ENCODE assay signal across 1 cellular context in the genomic region with DNA sequence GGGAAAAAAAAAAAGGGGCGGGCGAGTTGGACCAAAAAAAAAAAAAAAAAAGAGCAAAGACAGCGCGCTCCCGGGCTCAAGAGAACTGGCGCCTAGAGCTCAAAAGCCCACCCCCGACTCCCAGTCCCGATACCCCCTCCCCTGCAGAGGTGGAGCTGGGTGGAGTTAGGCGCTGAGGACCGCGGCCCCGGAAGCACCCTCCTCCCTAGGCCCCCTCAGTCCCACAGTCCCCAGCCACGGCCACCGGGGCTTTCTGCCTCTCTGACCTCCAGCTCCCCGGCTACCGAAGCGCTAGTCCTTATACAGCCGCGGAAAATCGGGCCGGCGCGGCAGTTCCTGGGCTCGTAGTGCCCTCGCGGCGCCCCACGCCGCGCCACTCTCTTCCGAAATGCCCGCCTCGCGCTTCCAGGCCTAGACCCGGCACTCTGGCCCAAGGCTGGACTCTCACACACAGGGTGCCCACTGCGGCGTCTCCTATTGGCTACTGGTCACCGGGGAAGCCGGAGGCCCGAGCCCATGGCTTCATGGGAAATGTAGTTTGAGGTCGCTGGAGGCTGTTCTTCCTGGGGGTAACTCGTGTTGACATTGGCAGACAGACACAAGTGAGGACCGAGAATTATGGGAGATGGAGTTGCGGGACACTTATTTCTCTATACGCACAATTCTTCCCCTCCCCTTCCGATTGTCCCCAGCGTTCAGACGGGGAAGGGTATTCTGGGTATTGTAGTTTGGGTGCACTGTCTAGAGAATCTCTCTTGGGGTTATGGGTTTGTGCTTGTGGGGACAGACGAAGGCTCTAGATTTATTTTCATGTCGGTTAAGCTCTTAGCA.
TF ChIP-seq lines count a peak whose summit lies in the region.

A gene with protein sequence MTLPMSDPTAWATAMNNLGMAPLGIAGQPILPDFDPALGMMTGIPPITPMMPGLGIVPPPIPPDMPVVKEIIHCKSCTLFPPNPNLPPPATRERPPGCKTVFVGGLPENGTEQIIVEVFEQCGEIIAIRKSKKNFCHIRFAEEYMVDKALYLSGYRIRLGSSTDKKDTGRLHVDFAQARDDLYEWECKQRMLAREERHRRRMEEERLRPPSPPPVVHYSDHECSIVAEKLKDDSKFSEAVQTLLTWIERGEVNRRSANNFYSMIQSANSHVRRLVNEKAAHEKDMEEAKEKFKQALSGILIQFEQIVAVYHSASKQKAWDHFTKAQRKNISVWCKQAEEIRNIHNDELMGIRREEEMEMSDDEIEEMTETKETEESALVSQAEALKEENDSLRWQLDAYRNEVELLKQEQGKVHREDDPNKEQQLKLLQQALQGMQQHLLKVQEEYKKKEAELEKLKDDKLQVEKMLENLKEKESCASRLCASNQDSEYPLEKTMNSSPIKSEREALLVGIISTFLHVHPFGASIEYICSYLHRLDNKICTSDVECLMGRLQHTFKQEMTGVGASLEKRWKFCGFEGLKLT (minus strand): TSS at position 427 of the 831 bp plus-strand sequence. CDS start 199,993 bp downstream, outside the sequence.

TF ChIP-seq in K562, 482 proteins besides CTCF, POLR2A, EP300 and RAD21 (continued from another document and continues in another):
- TF ChIP-seq ATF3 (IDR thresholded peaks at IDR 0.05) (no peak), ATF3 (CRISPR knock-in tag; conservative IDR thresholded peaks at IDR 0.05) (no peak), HSF4 (CRISPR knock-in tag; IDR thresholded peaks at IDR 0.05; ENCODE audit: borderline replicate concordance) (no peak), MTF1 (CRISPR knock-in tag; IDR thresholded peaks at IDR 0.05; ENCODE audit: borderline replicate concordance) (no peak), HNRNPH1 (optimal IDR thresholded peaks at IDR 0.05; ENCODE audit: low read depth, low read length) (no peak), SAP30 (IDR thresholded peaks at IDR 0.05; ENCODE audit: borderline replicate concordance, insufficient read depth, low read depth, low read length, poor library complexity, severe bottlenecking) (no peak), LEF1 (IDR thresholded peaks at IDR 0.05) (no peak), PML (IDR thresholded peaks at IDR 0.05; ENCODE audit: low read length) (peak; percentile 55; the same call in 1 of the 2 replicates), CHD4 (IDR thresholded peaks at IDR 0.05; ENCODE audit: insufficient read depth, insufficient replicate concordance, low read depth, low read length, poor library complexity, severe bottlenecking) (no peak), ZNF766 (CRISPR knock-in tag; conservative IDR thresholded peaks at IDR 0.05) (peak; percentile 73), HNRNPUL1 (IDR thresholded peaks at IDR 0.05; ENCODE audit: low read length) (no peak), ZNF507 (tag; conservative IDR thresholded peaks at IDR 0.05) (no peak), MTA2 (IDR thresholded peaks at IDR 0.05; ENCODE audit: low read depth) (no peak), BACH1 (tag; IDR thresholded peaks at IDR 0.05) (no peak; the same call in 1 of the 2 replicates), E2F5 (CRISPR knock-in tag; IDR thresholded peaks at IDR 0.05) (no peak), KAT7 (CRISPR knock-in tag; IDR thresholded peaks at IDR 0.05; ENCODE audit: borderline replicate concordance) (no peak), SRF (CRISPR knock-in tag; IDR thresholded peaks at IDR 0.05) (no peak; a peak in 1 of 4 replicates), TAF9B (IDR thresholded peaks at IDR 0.05; ENCODE audit: partially characterized antibody) (peak; percentile 53), MAFG (tag; conservative IDR thresholded peaks at IDR 0.05) (no peak), RBM15 (IDR thresholded peaks at IDR 0.05; ENCODE audit: insufficient read depth, low read length) (no peak), MEIS2 (IDR thresholded peaks at IDR 0.05; ENCODE audit: partially characterized antibody) (peak; percentile 50), CCNT2 (IDR thresholded peaks at IDR 0.05; ENCODE audit: borderline replicate concordance, extremely low read depth, insufficient read length, low read depth, low read length) (no peak), JUND (IDR thresholded peaks at IDR 0.05; ENCODE audit: borderline replicate concordance, low read depth, low read length) (0 out of 2 replicates have a peak, but pooled peaks have one; percentile 31), JUND (tag; IDR thresholded peaks at IDR 0.05; ENCODE audit: borderline replicate concordance, low read depth, low read length) (peak; percentile 30; the same call in 1 of the 3 replicates), NR2C1 (IDR thresholded peaks at IDR 0.05) (peak; percentile 89), NR2C1 (tag; IDR thresholded peaks at IDR 0.05) (peak; percentile 95), ZNF408 (CRISPR knock-in tag; IDR thresholded peaks at IDR 0.05; ENCODE audit: low read depth) (no peak), SNIP1 (IDR thresholded peaks at IDR 0.05; ENCODE audit: low read depth) (no peak), EP400 (IDR thresholded peaks at IDR 0.05) (peak; percentile 88), NR2F6 (CRISPR knock-in tag; IDR thresholded peaks at IDR 0.05) (no peak), ZZZ3 (IDR thresholded peaks at IDR 0.05) (no peak), BRF2 (IDR thresholded peaks at IDR 0.05; ENCODE audit: borderline replicate concordance, insufficient read depth, insufficient read length) (no peak), ZKSCAN3 (CRISPR knock-in tag; IDR thresholded peaks at IDR 0.05) (no peak), BCOR (IDR thresholded peaks at IDR 0.05) (no peak), FOXJ3 (CRISPR knock-in tag; IDR thresholded peaks at IDR 0.05) (no peak), SREBF1 (IDR thresholded peaks at IDR 0.05; ENCODE audit: borderline replicate concordance, low read depth, low read length) (no peak), ZNF146 (CRISPR knock-in tag; IDR thresholded peaks at IDR 0.05; ENCODE audit: unreplicated experiment) (no peak), TFAP4 (CRISPR knock-in tag; IDR thresholded peaks at IDR 0.05; ENCODE audit: borderline replicate concordance) (peak; percentile 55; the same call in 1 of the 2 replicates), CHD2 (IDR thresholded peaks at IDR 0.05; ENCODE audit: low read depth, low read length) (no peak), ZNF445 (CRISPR knock-in tag; IDR thresholded peaks at IDR 0.05; ENCODE audit: low read depth) (no peak)
- TF ChIP-seq, protein P1, sequence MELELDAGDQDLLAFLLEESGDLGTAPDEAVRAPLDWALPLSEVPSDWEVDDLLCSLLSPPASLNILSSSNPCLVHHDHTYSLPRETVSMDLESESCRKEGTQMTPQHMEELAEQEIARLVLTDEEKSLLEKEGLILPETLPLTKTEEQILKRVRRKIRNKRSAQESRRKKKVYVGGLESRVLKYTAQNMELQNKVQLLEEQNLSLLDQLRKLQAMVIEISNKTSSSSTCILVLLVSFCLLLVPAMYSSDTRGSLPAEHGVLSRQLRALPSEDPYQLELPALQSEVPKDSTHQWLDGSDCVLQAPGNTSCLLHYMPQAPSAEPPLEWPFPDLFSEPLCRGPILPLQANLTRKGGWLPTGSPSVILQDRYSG (tag; conservative IDR thresholded peaks at IDR 0.05; ENCODE audit: low read depth), result no peak
- TF ChIP-seq, protein P2, sequence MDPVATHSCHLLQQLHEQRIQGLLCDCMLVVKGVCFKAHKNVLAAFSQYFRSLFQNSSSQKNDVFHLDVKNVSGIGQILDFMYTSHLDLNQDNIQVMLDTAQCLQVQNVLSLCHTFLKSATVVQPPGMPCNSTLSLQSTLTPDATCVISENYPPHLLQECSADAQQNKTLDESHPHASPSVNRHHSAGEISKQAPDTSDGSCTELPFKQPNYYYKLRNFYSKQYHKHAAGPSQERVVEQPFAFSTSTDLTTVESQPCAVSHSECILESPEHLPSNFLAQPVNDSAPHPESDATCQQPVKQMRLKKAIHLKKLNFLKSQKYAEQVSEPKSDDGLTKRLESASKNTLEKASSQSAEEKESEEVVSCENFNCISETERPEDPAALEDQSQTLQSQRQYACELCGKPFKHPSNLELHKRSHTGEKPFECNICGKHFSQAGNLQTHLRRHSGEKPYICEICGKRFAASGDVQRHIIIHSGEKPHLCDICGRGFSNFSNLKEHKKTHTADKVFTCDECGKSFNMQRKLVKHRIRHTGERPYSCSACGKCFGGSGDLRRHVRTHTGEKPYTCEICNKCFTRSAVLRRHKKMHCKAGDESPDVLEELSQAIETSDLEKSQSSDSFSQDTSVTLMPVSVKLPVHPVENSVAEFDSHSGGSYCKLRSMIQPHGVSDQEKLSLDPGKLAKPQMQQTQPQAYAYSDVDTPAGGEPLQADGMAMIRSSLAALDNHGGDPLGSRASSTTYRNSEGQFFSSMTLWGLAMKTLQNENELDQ (CRISPR knock-in tag; IDR thresholded peaks at IDR 0.05; ENCODE audit: borderline replicate concordance), result no peak
- TF ChIP-seq, protein P3, sequence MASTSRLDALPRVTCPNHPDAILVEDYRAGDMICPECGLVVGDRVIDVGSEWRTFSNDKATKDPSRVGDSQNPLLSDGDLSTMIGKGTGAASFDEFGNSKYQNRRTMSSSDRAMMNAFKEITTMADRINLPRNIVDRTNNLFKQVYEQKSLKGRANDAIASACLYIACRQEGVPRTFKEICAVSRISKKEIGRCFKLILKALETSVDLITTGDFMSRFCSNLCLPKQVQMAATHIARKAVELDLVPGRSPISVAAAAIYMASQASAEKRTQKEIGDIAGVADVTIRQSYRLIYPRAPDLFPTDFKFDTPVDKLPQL (IDR thresholded peaks at IDR 0.05; ENCODE audit: extremely low read depth, insufficient read length), result no peak
- TF ChIP-seq, protein P4, sequence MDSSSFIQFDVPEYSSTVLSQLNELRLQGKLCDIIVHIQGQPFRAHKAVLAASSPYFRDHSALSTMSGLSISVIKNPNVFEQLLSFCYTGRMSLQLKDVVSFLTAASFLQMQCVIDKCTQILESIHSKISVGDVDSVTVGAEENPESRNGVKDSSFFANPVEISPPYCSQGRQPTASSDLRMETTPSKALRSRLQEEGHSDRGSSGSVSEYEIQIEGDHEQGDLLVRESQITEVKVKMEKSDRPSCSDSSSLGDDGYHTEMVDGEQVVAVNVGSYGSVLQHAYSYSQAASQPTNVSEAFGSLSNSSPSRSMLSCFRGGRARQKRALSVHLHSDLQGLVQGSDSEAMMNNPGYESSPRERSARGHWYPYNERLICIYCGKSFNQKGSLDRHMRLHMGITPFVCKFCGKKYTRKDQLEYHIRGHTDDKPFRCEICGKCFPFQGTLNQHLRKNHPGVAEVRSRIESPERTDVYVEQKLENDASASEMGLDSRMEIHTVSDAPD (CRISPR knock-in tag; IDR thresholded peaks at IDR 0.05), result no peak
- TF ChIP-seq, protein P5, sequence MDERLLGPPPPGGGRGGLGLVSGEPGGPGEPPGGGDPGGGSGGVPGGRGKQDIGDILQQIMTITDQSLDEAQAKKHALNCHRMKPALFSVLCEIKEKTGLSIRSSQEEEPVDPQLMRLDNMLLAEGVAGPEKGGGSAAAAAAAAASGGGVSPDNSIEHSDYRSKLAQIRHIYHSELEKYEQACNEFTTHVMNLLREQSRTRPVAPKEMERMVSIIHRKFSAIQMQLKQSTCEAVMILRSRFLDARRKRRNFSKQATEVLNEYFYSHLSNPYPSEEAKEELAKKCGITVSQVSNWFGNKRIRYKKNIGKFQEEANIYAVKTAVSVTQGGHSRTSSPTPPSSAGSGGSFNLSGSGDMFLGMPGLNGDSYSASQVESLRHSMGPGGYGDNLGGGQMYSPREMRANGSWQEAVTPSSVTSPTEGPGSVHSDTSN (CRISPR knock-in tag; IDR thresholded peaks at IDR 0.05; ENCODE audit: low read depth), result no peak
- TF ChIP-seq, protein P5 (tag; conservative IDR thresholded peaks at IDR 0.05; ENCODE audit: low read depth), result peak; percentile 33; the same call in 1 of the 2 replicates
